Comparison of ENCODE assay signal across 1 cellular context in the genomic region with DNA sequence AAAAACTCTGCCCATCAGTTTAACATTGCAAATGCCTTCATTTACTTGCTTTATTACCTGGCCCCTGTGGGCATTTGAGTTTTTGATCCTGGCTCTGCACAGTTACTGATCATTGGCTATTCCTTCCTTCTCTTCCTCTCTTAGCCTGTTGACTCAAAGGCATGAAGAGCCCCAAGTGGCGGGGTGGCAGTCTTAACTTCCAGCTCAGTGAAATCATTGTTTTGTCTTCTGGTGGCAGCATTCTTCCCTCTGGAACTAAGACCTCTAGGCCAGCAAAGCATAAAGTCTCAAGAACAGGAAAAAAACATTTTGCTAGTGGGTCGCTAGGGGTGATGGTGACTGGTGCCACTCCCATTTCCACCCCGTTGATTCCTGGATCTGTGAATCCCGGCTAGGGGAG.
TF ChIP-seq lines count a peak whose summit lies in the region.

No MANE protein-coding gene starts in this region.

TF ChIP-seq in HEK293, 187 proteins besides CTCF, POLR2A, EP300 and RAD21 (continued from another document):
- no peak for TF ChIP-seq ZNF626 (tag by site-specific recombination; IDR thresholded peaks at IDR 0.05)
TF ChIP-seq in HEK293: peak in this region for 0.
